Comparison of ENCODE assay signal across 22 cellular contexts in the genomic region with DNA sequence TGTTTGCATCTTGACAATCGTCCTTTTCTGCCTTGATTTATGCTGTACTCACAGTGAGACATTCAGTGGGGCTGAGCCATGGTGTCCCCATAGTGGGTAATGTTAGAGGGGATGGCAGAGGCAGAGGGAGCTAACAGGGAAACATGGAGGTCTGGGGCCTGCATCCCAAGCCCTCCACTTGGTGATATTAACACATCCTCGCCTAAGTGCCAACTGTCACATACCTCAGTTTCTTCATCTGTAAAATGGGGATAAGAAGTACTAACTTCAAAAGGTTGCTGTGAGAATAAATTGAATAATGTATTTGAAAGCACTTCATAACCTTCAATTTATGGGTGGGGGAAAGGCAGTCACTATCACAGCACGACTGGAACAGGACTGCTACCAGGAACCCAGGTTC. TPM values are rescaled to one million over a fixed set of nuclear protein-coding genes. Genes with fewer than 3 reads are reported as not detected.
DNase-seq lines count a peak whose midpoint lies in the region; ATAC-seq, FAIRE-seq and TF ChIP-seq lines count a peak whose summit lies in the region.
"Had no signal": no experiment of that assay in that cellular context is flagged by ENCODE, and none has a peak within 500 bp of the region (broad histone marks: within the 10 kb centered on the region; RNA-seq: fewer than 3 reads in every experiment).

No MANE protein-coding gene starts in this region.

- DNase-seq in activated CD8-positive, alpha-beta memory T cell treated with anti-CD3 and anti-CD28 coated beads, Interleukin-2, amount 10 ng/mL, durations not matched to agents 7 days and 5 days, result no peak
- DNase-seq in activated CD8-positive, alpha-beta memory T cell treated with anti-CD3 and anti-CD28 coated beads for 24 hours, result no peak
- no peak for DNase-seq in HepG2 (ENCODE audit: low spot score)
- no peak for DNase-seq in right lobe of liver
- DNase-seq in T-helper 17 cell, result no peak
- DNase-seq in stimulated activated effector memory CD8-positive, alpha-beta T cell treated with anti-CD3 and anti-CD28 coated beads, Interleukin-12 subunit alpha, Interleukin-12 subunit beta, amount 100 ng/mL, for 72 hours (ENCODE audit: low spot score in 2 of 2), result no peak
- DNase-seq in effector CD4-positive, alpha-beta T cell, result no peak
- DNase-seq in activated gamma-delta T cell treated with Interleukin-2 at 50 U/mL for 16 hours, result no peak
- DNase-seq: Calu3; CD4-positive, alpha-beta memory T cell; DMS153; GDM1; NCI-H1105; NCI-H146; NCI-H2029; NCI-H2227 treated with DMSO at 0.1 percent for 48 hours; NCI-H510A treated with DMSO at 0.1 percent for 48 hours; NCI-H748 treated with DMSO at 0.1 percent for 48 hours; SHP77 treated with DMSO at 0.1 percent for 48 hours had no signal

- H3K27ac Mint-ChIP-seq in activated CD8-positive, alpha-beta memory T cell treated with anti-CD3 and anti-CD28 coated beads, Interleukin-2, amount 10 ng/mL, durations not matched to agents 7 days and 5 days, result peak overlapping the region; percentile 5
- H3K27ac Mint-ChIP-seq in T-helper 17 cell, result peak overlapping the region; percentile 27
- H3K27ac Mint-ChIP-seq in stimulated activated effector memory CD8-positive, alpha-beta T cell treated with anti-CD3 and anti-CD28 coated beads, Interleukin-12 subunit alpha, Interleukin-12 subunit beta, amount 100 ng/mL, for 72 hours, result peak overlapping the region; percentile 84
- H3K27ac Mint-ChIP-seq: GM23338 had no signal

- POLR2A ChIA-PET in HepG2 (lab: Yijun Ruan, JAX), result no interaction called here

- WGBS in HepG2 (ENCODE audit: low lambda C conversion rate), result 93% methylated on average over 3 of the region's 3 CpGs
- 87% methylated on average over 3 of the region's 3 CpGs for WGBS in right lobe of liver (ENCODE audit: insufficient coverage, low coverage, low lambda C conversion rate, missing lambda C conversion rate)

- no peaks in the 10 kb centered on the region for H3K9me3 Mint-ChIP-seq in activated CD8-positive, alpha-beta memory T cell treated with anti-CD3 and anti-CD28 coated beads, Interleukin-2, amount 10 ng/mL, durations not matched to agents 7 days and 5 days (ENCODE audit: low read depth)
- no peaks in the 10 kb centered on the region for H3K9me3 Mint-ChIP-seq in stimulated activated effector memory CD8-positive, alpha-beta T cell treated with anti-CD3 and anti-CD28 coated beads, Interleukin-12 subunit alpha, Interleukin-12 subunit beta, amount 100 ng/mL, for 72 hours

- peaks cover 49% of the 10 kb centered on the region for H3K36me3 Mint-ChIP-seq in activated CD8-positive, alpha-beta memory T cell treated with anti-CD3 and anti-CD28 coated beads, Interleukin-2, amount 10 ng/mL, durations not matched to agents 7 days and 5 days
- H3K36me3 Mint-ChIP-seq in T-helper 17 cell (ENCODE audit: low read depth), result peaks cover 10% of the 10 kb centered on the region
- H3K36me3 Mint-ChIP-seq in stimulated activated effector memory CD8-positive, alpha-beta T cell treated with anti-CD3 and anti-CD28 coated beads, Interleukin-12 subunit alpha, Interleukin-12 subunit beta, amount 100 ng/mL, for 72 hours, result peaks cover 86% of the 10 kb centered on the region

- no peaks in the 10 kb centered on the region; a peak in 1 of 5 replicates for H3K27me3 ChIP-seq in HepG2 (ENCODE audit: control insufficient read depth in 1 of 2, insufficient read depth in 2 of 2, low read length in 2 of 2)
- no peaks in the 10 kb centered on the region for H3K27me3 ChIP-seq in right lobe of liver

- H3K27me3 Mint-ChIP-seq in activated CD8-positive, alpha-beta memory T cell treated with anti-CD3 and anti-CD28 coated beads, Interleukin-2, amount 10 ng/mL, durations not matched to agents 7 days and 5 days, result no peaks in the 10 kb centered on the region
- H3K27me3 Mint-ChIP-seq in T-helper 17 cell, result no peaks in the 10 kb centered on the region
- H3K27me3 Mint-ChIP-seq: CD4-positive, alpha-beta memory T cell had no signal

- H3K4me1 ChIP-seq in HepG2 (ENCODE audit: insufficient read depth, low read length) (no peaks in the 10 kb centered on the region), right lobe of liver (no peaks in the 10 kb centered on the region)
- H3K4me1 ChIP-seq: HAP-1 had no signal

- TSS peak; percentile 34 for BruUV-seq in HepG2 (replicated peaks; lab: Mats Ljungman, UMichigan)

- H3K9ac ChIP-seq in HepG2 (ENCODE audit: insufficient read depth, low read depth, low read length), result no peak overlapping the region
- H3K9ac ChIP-seq: KMS-11 had no signal

- no peak for TF ChIP-seq RAD21 in HepG2 (CRISPR knock-in tag; IDR thresholded peaks at IDR 0.05)

- H3K9me3 ChIP-seq in HepG2 (ENCODE audit: low read length) (no peaks in the 10 kb centered on the region), right lobe of liver (no peaks in the 10 kb centered on the region), T-helper 17 cell (ENCODE audit: control insufficient read depth, low read length, poor library complexity, severe bottlenecking) (no peaks in the 10 kb centered on the region)
- H3K9me3 ChIP-seq: HAP-1 had no signal

- H3K36me3 ChIP-seq in HepG2 (replicated peaks in 1 of 2; ENCODE audit: control insufficient read depth in 1 of 2, insufficient read depth in 2 of 2, low read length in 2 of 2) (peaks cover 8 to 51% of the 10 kb centered on the region in 2 experiments), right lobe of liver (peaks cover 0 to 46% (median 5%) of the 10 kb centered on the region in 4 donors)

- H3K4me2 ChIP-seq in HepG2 (ENCODE audit: low read depth, low read length), result no peak overlapping the region
- H3K4me2 ChIP-seq: GM23338, KMS-11 had no signal

- H2AFZ ChIP-seq in HepG2 (ENCODE audit: low read length), result no peak overlapping the region
- H2AFZ ChIP-seq: GM23338 had no signal

- TF ChIP-seq POLR2A in HepG2 (IDR thresholded peaks at IDR 0.05; ENCODE audit: insufficient read depth in 1 of 2, low read depth in 2 of 2, low read length in 2 of 2) (no peak), right lobe of liver (IDR thresholded peaks at IDR 0.05) (no peak)

- H3K79me2 ChIP-seq in HepG2 (ENCODE audit: insufficient read depth, low read length), result no peaks in the 10 kb centered on the region

- no peak for TF ChIP-seq CTCF in HepG2 (CRISPR knock-in tag; IDR thresholded peaks at IDR 0.05)
- TF ChIP-seq CTCF in right lobe of liver (IDR thresholded peaks at IDR 0.05), result no peak

- CTCF ChIA-PET in activated CD8-positive, alpha-beta memory T cell treated with anti-CD3 and anti-CD28 coated beads, Interleukin-2, amount 10 ng/mL, durations not matched to agents 7 days and 5 days (lab: Charles Lee), result interaction anchor here (0.9 to 1.8 kb wide), 3 partner anchors 18 to 26 kb away, joined by 3 to 4 read pairs (median 3); no protein-coding TSS in a partner anchor
- CTCF ChIA-PET in HepG2 (lab: Yijun Ruan, JAX; ENCODE audit: low intra/inter-chr PET ratio, low total read pairs), result no interaction called here

- in situ Hi-C loops in HepG2 (cut with HindIII; ENCODE audit: extremely low pct_ligation_motif_present, low pct_unique_long_range_greater_than_20kb), result no loop called here

- TF ChIP-seq EP300 in HepG2 (IDR thresholded peaks at IDR 0.05; ENCODE audit: low read depth in 2 of 2, low read length in 2 of 2) (no peak), HepG2 (CRISPR knock-in tag; IDR thresholded peaks at IDR 0.05; ENCODE audit: borderline replicate concordance) (no peak)

- FAIRE-seq in HepG2 (lab: Jason Lieb, UNC), result no peak

- ATAC-seq in activated CD8-positive, alpha-beta memory T cell treated with anti-CD3 and anti-CD28 coated beads, Interleukin-2, amount 10 ng/mL, durations not matched to agents 7 days and 5 days, result no peak
- no peak for ATAC-seq in HepG2
- no peak for ATAC-seq in right lobe of liver
- ATAC-seq in T-helper 17 cell, result no peak
- ATAC-seq in stimulated activated effector memory CD8-positive, alpha-beta T cell treated with anti-CD3 and anti-CD28 coated beads, Interleukin-12 subunit alpha, Interleukin-12 subunit beta, amount 100 ng/mL, for 72 hours, result no peak
- ATAC-seq: GM23338 had no signal

- H4K20me1 ChIP-seq in HepG2 (ENCODE audit: insufficient read depth, low read length), result no peaks in the 10 kb centered on the region

- no peak overlapping the region for H3K27ac ChIP-seq in HepG2 (ENCODE audit: extremely low read length, insufficient read depth, low read length)
- no peak overlapping the region for H3K27ac ChIP-seq in right lobe of liver
- H3K27ac ChIP-seq: KMS-11 had no signal

- intact Hi-C loops in HepG2 (cut with micrococcal nuclease; ENCODE audit: unreplicated experiment) (no loop called here), right lobe of liver (cut with DNase I) (no loop called here)

- H3K4me3 Mint-ChIP-seq in activated CD8-positive, alpha-beta memory T cell treated with anti-CD3 and anti-CD28 coated beads, Interleukin-2, amount 10 ng/mL, durations not matched to agents 7 days and 5 days, result no peak overlapping the region
- H3K4me3 Mint-ChIP-seq in T-helper 17 cell, result no peak overlapping the region
- H3K4me3 Mint-ChIP-seq in stimulated activated effector memory CD8-positive, alpha-beta T cell treated with anti-CD3 and anti-CD28 coated beads, Interleukin-12 subunit alpha, Interleukin-12 subunit beta, amount 100 ng/mL, for 72 hours, result no peak overlapping the region
- H3K4me3 Mint-ChIP-seq: GM23338 had no signal

- H3K4me1 Mint-ChIP-seq in activated CD8-positive, alpha-beta memory T cell treated with anti-CD3 and anti-CD28 coated beads, Interleukin-2, amount 10 ng/mL, durations not matched to agents 7 days and 5 days, result peaks cover 32% of the 10 kb centered on the region
- peaks cover 16% of the 10 kb centered on the region for H3K4me1 Mint-ChIP-seq in T-helper 17 cell
- peaks cover 24% of the 10 kb centered on the region for H3K4me1 Mint-ChIP-seq in stimulated activated effector memory CD8-positive, alpha-beta T cell treated with anti-CD3 and anti-CD28 coated beads, Interleukin-12 subunit alpha, Interleukin-12 subunit beta, amount 100 ng/mL, for 72 hours
- H3K4me1 Mint-ChIP-seq: GM23338 had no signal

- no peak overlapping the region for H3K4me3 ChIP-seq in HepG2 (replicated peaks in 1 of 3; ENCODE audit: insufficient read depth in 1 of 3, low read depth in 2 of 3, low read length in 3 of 3)
- no peak overlapping the region for H3K4me3 ChIP-seq in right lobe of liver
- H3K4me3 ChIP-seq: GM23338, HAP-1 had no signal

RNA-seq across cellular contexts. Expression of gene RPP38, which starts 27.8 kb away (rescaled TPM):
- total RNA-seq in activated CD8-positive, alpha-beta memory T cell treated with anti-CD3 and anti-CD28 coated beads, Interleukin-2, amount 10 ng/mL, durations not matched to agents 7 days and 5 days, result 10 to 100 TPM; 17.2 to 22.3 TPM
- 16.4 and 17.7 TPM in 2 replicates for total RNA-seq in HepG2 (2016; rRNA removed; fragmentation: Illumina TruSeq; extraction: Trizol)
- 10.8 and 11.2 TPM in 2 replicates for total RNA-seq in HepG2 (2016; cell fraction: cytosol; rRNA removed; fragmentation: Illumina TruSeq; extraction: Trizol; ENCODE audit: low read depth)
- 15.4 and 17.2 TPM in 2 replicates for total RNA-seq in HepG2 (2016; cell fraction: insoluble cytoplasmic fraction; rRNA removed; fragmentation: Illumina TruSeq; extraction: Trizol)
- total RNA-seq in HepG2 (2016; cell fraction: membrane; rRNA removed; fragmentation: Illumina TruSeq; extraction: Trizol), result 14.8 and 16.0 TPM in 2 replicates
- 9.0 and 9.2 TPM in 2 replicates for total RNA-seq in HepG2 (2016; cell fraction: nucleus; rRNA removed; fragmentation: Illumina TruSeq; extraction: Trizol)
- polyA plus RNA-seq in HepG2 (2011; rRNA removed), result 11.7 TPM in 2 replicates
- 10.2 and 13.0 TPM in 2 replicates for polyA plus RNA-seq in HepG2 (2011; cell fraction: cytosol; rRNA removed)
- polyA plus RNA-seq in HepG2 (2011; cell fraction: nucleus; rRNA removed), result 4.3 and 6.1 TPM in 2 replicates
- 10.0 and 11.5 TPM in 2 replicates for polyA plus RNA-seq in HepG2 (2012)
- 8.4 and 12.5 TPM in 2 replicates for polyA plus RNA-seq in HepG2 (2016; cell fraction: cytosol; fragmentation: Illumina TruSeq; extraction: Trizol; ENCODE audit: low read depth)
- polyA plus RNA-seq in HepG2 (2016; cell fraction: insoluble cytoplasmic fraction; fragmentation: Illumina TruSeq; extraction: Trizol; ENCODE audit: low read depth), result 19.6 and 21.6 TPM in 2 replicates
- 12.4 and 12.7 TPM in 2 replicates for polyA plus RNA-seq in HepG2 (2016; cell fraction: membrane; fragmentation: Illumina TruSeq; extraction: Trizol; ENCODE audit: low read depth)
- polyA plus RNA-seq in HepG2 (2016; cell fraction: nucleus; fragmentation: Illumina TruSeq; extraction: Trizol; ENCODE audit: insufficient read depth, low read depth), result 17.0 and 18.6 TPM in 2 replicates
- polyA minus RNA-seq in HepG2 (2011; rRNA and poly(A)+ RNA removed; ENCODE audit: low replicate concordance), result 7.3 and 14.4 TPM in 2 replicates
- polyA minus RNA-seq in HepG2 (2011; cell fraction: cytosol; rRNA and poly(A)+ RNA removed), result 4.8 and 6.3 TPM in 2 replicates
- 4.1 and 5.8 TPM in 2 replicates for polyA minus RNA-seq in HepG2 (2011; cell fraction: nucleus; rRNA and poly(A)+ RNA removed)
- 1 to 10 TPM; 5.4 to 9.4 (median 6.9) TPM for total RNA-seq in right lobe of liver
- 10 to 100 TPM; 12.1 to 14.3 TPM for total RNA-seq in T-helper 17 cell

RNA-seq across cellular contexts. Expression of gene ACBD7, which starts 36.3 kb away (rescaled TPM):
- total RNA-seq in activated CD8-positive, alpha-beta memory T cell treated with anti-CD3 and anti-CD28 coated beads, Interleukin-2, amount 10 ng/mL, durations not matched to agents 7 days and 5 days, result 1 to 10 TPM; 1.5 to 1.9 TPM
- total RNA-seq in HepG2 (2016; rRNA removed; fragmentation: Illumina TruSeq; extraction: Trizol) (2.6 and 4.0 TPM in 2 replicates), right lobe of liver (under 1 TPM in 2 of 6 experiments, not detected in 4; 0.16 to 0.18 TPM), T-helper 17 cell (under 1 TPM in 1 of 2 donors, not detected in 1; 0.77 TPM)
- total RNA-seq in HepG2 (2016; cell fraction: cytosol; rRNA removed; fragmentation: Illumina TruSeq; extraction: Trizol; ENCODE audit: low read depth), result 0.51 and 0.53 TPM in 2 replicates
- total RNA-seq in HepG2 (2016; cell fraction: insoluble cytoplasmic fraction; rRNA removed; fragmentation: Illumina TruSeq; extraction: Trizol), result 3.0 and 3.6 TPM in 2 replicates
- 2.0 and 2.5 TPM in 2 replicates for total RNA-seq in HepG2 (2016; cell fraction: membrane; rRNA removed; fragmentation: Illumina TruSeq; extraction: Trizol)
- total RNA-seq in HepG2 (2016; cell fraction: nucleus; rRNA removed; fragmentation: Illumina TruSeq; extraction: Trizol), result 0.75 and 2.1 TPM in 2 replicates
- 1.1 and 1.4 TPM in 2 replicates for polyA plus RNA-seq in HepG2 (2011; rRNA removed)
- 0.86 and 1.0 TPM in 2 replicates for polyA plus RNA-seq in HepG2 (2011; cell fraction: cytosol; rRNA removed)
- polyA plus RNA-seq in HepG2 (2011; cell fraction: nucleus; rRNA removed), result 0.40 and 0.45 TPM in 2 replicates
- polyA plus RNA-seq in HepG2 (2012), result 1.1 and 2.4 TPM in 2 replicates
- 0.33 and 0.47 TPM in 2 replicates for polyA plus RNA-seq in HepG2 (2016; cell fraction: cytosol; fragmentation: Illumina TruSeq; extraction: Trizol; ENCODE audit: low read depth)
- 3.1 and 3.6 TPM in 2 replicates for polyA plus RNA-seq in HepG2 (2016; cell fraction: insoluble cytoplasmic fraction; fragmentation: Illumina TruSeq; extraction: Trizol; ENCODE audit: low read depth)
- 1.2 and 1.4 TPM in 2 replicates for polyA plus RNA-seq in HepG2 (2016; cell fraction: membrane; fragmentation: Illumina TruSeq; extraction: Trizol; ENCODE audit: low read depth)
- 0.85 and 1.2 TPM in 2 replicates for polyA plus RNA-seq in HepG2 (2016; cell fraction: nucleus; fragmentation: Illumina TruSeq; extraction: Trizol; ENCODE audit: insufficient read depth, low read depth)
- 0.21 and 0.90 TPM in 2 replicates for polyA minus RNA-seq in HepG2 (2011; rRNA and poly(A)+ RNA removed; ENCODE audit: low replicate concordance)
- polyA minus RNA-seq in HepG2 (2011; cell fraction: cytosol; rRNA and poly(A)+ RNA removed), result 0.59 and 2.2 TPM in 2 replicates
- polyA minus RNA-seq in HepG2 (2011; cell fraction: nucleus; rRNA and poly(A)+ RNA removed), result 1.8 and 2.0 TPM in 2 replicates
- total RNA-seq: CD4-positive, alpha-beta memory T cell had no signal
- polyA plus RNA-seq: CD4-positive, alpha-beta memory T cell had no signal

RNA-seq across cellular contexts. Expression of gene NMT2, which starts 43.6 kb away (rescaled TPM):
- 10 to 100 TPM; 21.3 to 31.7 TPM for total RNA-seq in activated CD8-positive, alpha-beta memory T cell treated with anti-CD3 and anti-CD28 coated beads, Interleukin-2, amount 10 ng/mL, durations not matched to agents 7 days and 5 days
- total RNA-seq in HepG2 (2016; rRNA removed; fragmentation: Illumina TruSeq; extraction: Trizol) (23.8 and 28.0 TPM in 2 replicates), right lobe of liver (10 to 100 TPM; 18.1 to 34.5 (median 30.8) TPM), T-helper 17 cell (10 to 100 TPM; 42.2 to 42.9 TPM)
- total RNA-seq in HepG2 (2016; cell fraction: cytosol; rRNA removed; fragmentation: Illumina TruSeq; extraction: Trizol; ENCODE audit: low read depth), result 8.0 and 9.2 TPM in 2 replicates
- total RNA-seq in HepG2 (2016; cell fraction: insoluble cytoplasmic fraction; rRNA removed; fragmentation: Illumina TruSeq; extraction: Trizol), result 27.2 and 28.6 TPM in 2 replicates
- total RNA-seq in HepG2 (2016; cell fraction: membrane; rRNA removed; fragmentation: Illumina TruSeq; extraction: Trizol), result 16.5 and 17.5 TPM in 2 replicates
- total RNA-seq in HepG2 (2016; cell fraction: nucleus; rRNA removed; fragmentation: Illumina TruSeq; extraction: Trizol), result 20.8 and 22.8 TPM in 2 replicates
- 8.9 and 10.1 TPM in 2 replicates for polyA plus RNA-seq in HepG2 (2011; rRNA removed)
- polyA plus RNA-seq in HepG2 (2011; cell fraction: cytosol; rRNA removed), result 3.5 and 4.9 TPM in 2 replicates
- 15.6 and 18.8 TPM in 2 replicates for polyA plus RNA-seq in HepG2 (2011; cell fraction: nucleus; rRNA removed)
- polyA plus RNA-seq in HepG2 (2012), result 16.2 and 22.5 TPM in 2 replicates
- 6.0 and 6.3 TPM in 2 replicates for polyA plus RNA-seq in HepG2 (2016; cell fraction: cytosol; fragmentation: Illumina TruSeq; extraction: Trizol; ENCODE audit: low read depth)
- 28.9 and 32.1 TPM in 2 replicates for polyA plus RNA-seq in HepG2 (2016; cell fraction: insoluble cytoplasmic fraction; fragmentation: Illumina TruSeq; extraction: Trizol; ENCODE audit: low read depth)
- 13.5 and 15.5 TPM in 2 replicates for polyA plus RNA-seq in HepG2 (2016; cell fraction: membrane; fragmentation: Illumina TruSeq; extraction: Trizol; ENCODE audit: low read depth)
- polyA plus RNA-seq in HepG2 (2016; cell fraction: nucleus; fragmentation: Illumina TruSeq; extraction: Trizol; ENCODE audit: insufficient read depth, low read depth), result 27.7 and 29.0 TPM in 2 replicates
- 0.96 and 2.9 TPM in 2 replicates for polyA minus RNA-seq in HepG2 (2011; rRNA and poly(A)+ RNA removed; ENCODE audit: low replicate concordance)
- 5.4 and 6.6 TPM in 2 replicates for polyA minus RNA-seq in HepG2 (2011; cell fraction: cytosol; rRNA and poly(A)+ RNA removed)
- 23.5 and 25.9 TPM in 2 replicates for polyA minus RNA-seq in HepG2 (2011; cell fraction: nucleus; rRNA and poly(A)+ RNA removed)

Comparison
In these comparisons a context has a peak if more than half of its experiments do, and no peak if none do; other contexts are left out.
1. H3K27ac Mint-ChIP-seq: peak in every context shown above with its lines; median percentile 84 in stimulated activated effector memory CD8-positive, alpha-beta T cell treated with anti-CD3 and anti-CD28 coated beads, Interleukin-12 subunit alpha, Interleukin-12 subunit beta, amount 100 ng/mL, for 72 hours; 27 in T-helper 17 cell; 5 in activated CD8-positive, alpha-beta memory T cell treated with anti-CD3 and anti-CD28 coated beads, Interleukin-2, amount 10 ng/mL, durations not matched to agents 7 days and 5 days.